Comparison of ENCODE assay signal across 8 cellular contexts in genomic region chr11:65498977-65499712, GRCh38. TPM values are rescaled to one million over a fixed set of nuclear protein-coding genes. Genes with fewer than 3 reads are reported as not detected.
DNase-seq lines count a peak whose midpoint lies in the region; ATAC-seq lines count a peak whose summit lies in the region.

MALAT1 (plus strand) TSS chr11:65499045.

- DNase-seq in LHCN-M2 (ENCODE audit: low read depth) (peak; percentile 96), RPMI7951 (ENCODE audit: low read depth) (peak; percentile 96), fibroblast of gingiva (ENCODE audit: low read depth) (peak; percentile 98), GM19238 (ENCODE audit: insufficient read length, low spot score) (no peak)
- DNase-seq in activated T-cell treated with anti-CD3 and anti-CD28 coated beads, Interleukin-2, amount 50 U/mL, for 72 hours = peak; percentile 92 to 95
- peak; percentile 87 to 98 (median 94) for DNase-seq in naive thymus-derived CD8-positive, alpha-beta T cell

- H3K27ac Mint-ChIP-seq in activated T-cell treated with anti-CD3 and anti-CD28 coated beads, Interleukin-2, amount 50 U/mL, for 72 hours = no peak within 1 kb of the TSS
- no peak within 1 kb of the TSS for H3K27ac Mint-ChIP-seq in naive thymus-derived CD8-positive, alpha-beta T cell
- H3K27ac Mint-ChIP-seq in stimulated activated memory B cell treated with anti-CD40 and anti-IgM and Interleukin-4, amounts not matched to agents 10 μg/mL and 1 μg/mL and 100 μg/mL, for 72 hours = no peak within 1 kb of the TSS

- no peak within 1 kb of the TSS for H3K4me3 Mint-ChIP-seq in activated T-cell treated with anti-CD3 and anti-CD28 coated beads, Interleukin-2, amount 50 U/mL, for 72 hours
- no peak within 1 kb of the TSS for H3K4me3 Mint-ChIP-seq in naive thymus-derived CD8-positive, alpha-beta T cell
- H3K4me3 Mint-ChIP-seq in stimulated activated memory B cell treated with anti-CD40 and anti-IgM and Interleukin-4, amounts not matched to agents 10 μg/mL and 1 μg/mL and 100 μg/mL, for 72 hours = no peak within 1 kb of the TSS

- no peaks in the 10 kb centered on the region for H3K9me3 Mint-ChIP-seq in activated T-cell treated with anti-CD3 and anti-CD28 coated beads, Interleukin-2, amount 50 U/mL, for 72 hours
- no peaks in the 10 kb centered on the region for H3K9me3 Mint-ChIP-seq in naive thymus-derived CD8-positive, alpha-beta T cell
- H3K9me3 Mint-ChIP-seq in stimulated activated memory B cell treated with anti-CD40 and anti-IgM and Interleukin-4, amounts not matched to agents 10 μg/mL and 1 μg/mL and 100 μg/mL, for 72 hours = no peaks in the 10 kb centered on the region

- peaks cover 7 to 23% of the 10 kb centered on the region in 2 donors for H3K36me3 Mint-ChIP-seq in activated T-cell treated with anti-CD3 and anti-CD28 coated beads, Interleukin-2, amount 50 U/mL, for 72 hours (ENCODE audit: insufficient read depth in 2 of 2)
- peaks cover 0 to 9% (median 7%) of the 10 kb centered on the region in 3 donors for H3K36me3 Mint-ChIP-seq in naive thymus-derived CD8-positive, alpha-beta T cell
- no peaks in the 10 kb centered on the region for H3K36me3 Mint-ChIP-seq in stimulated activated memory B cell treated with anti-CD40 and anti-IgM and Interleukin-4, amounts not matched to agents 10 μg/mL and 1 μg/mL and 100 μg/mL, for 72 hours

- POLR2A ChIA-PET in naive thymus-derived CD8-positive, alpha-beta T cell (lab: Charles Lee) = interaction anchor here (0.6 to 24.9 kb wide), 55 partner anchors 9 to 1949 kb away, joined by 3 to 2047 read pairs (median 6); partner anchors contain the start of genes CAPN1, CCDC85B, CD248 and CDC42EP2

- H3K4me1 Mint-ChIP-seq in activated T-cell treated with anti-CD3 and anti-CD28 coated beads, Interleukin-2, amount 50 U/mL, for 72 hours (ENCODE audit: low read depth) = peaks cover 33% of the 10 kb centered on the region
- peaks cover 22 to 39% (median 28%) of the 10 kb centered on the region in 4 donors for H3K4me1 Mint-ChIP-seq in naive thymus-derived CD8-positive, alpha-beta T cell
- peaks cover 37% of the 10 kb centered on the region for H3K4me1 Mint-ChIP-seq in stimulated activated memory B cell treated with anti-CD40 and anti-IgM and Interleukin-4, amounts not matched to agents 10 μg/mL and 1 μg/mL and 100 μg/mL, for 72 hours

- ATAC-seq in GM18498 (IDR thresholded peaks at IDR 0.05; ENCODE audit: unreplicated experiment) = peak; percentile 39
- peak; percentile 14 to 23 for ATAC-seq in activated T-cell treated with anti-CD3 and anti-CD28 coated beads, Interleukin-2, amount 50 U/mL, for 72 hours (replicated peaks in 1 of 2)
- peak; percentile 21 to 23 for ATAC-seq in naive thymus-derived CD8-positive, alpha-beta T cell
- peak; percentile 44 for ATAC-seq in stimulated activated memory B cell treated with anti-CD40 and anti-IgM and Interleukin-4, amounts not matched to agents 10 μg/mL and 1 μg/mL and 100 μg/mL, for 72 hours

- H3K27me3 Mint-ChIP-seq in activated T-cell treated with anti-CD3 and anti-CD28 coated beads, Interleukin-2, amount 50 U/mL, for 72 hours (ENCODE audit: low read depth) = no peaks in the 10 kb centered on the region
- no peaks in the 10 kb centered on the region for H3K27me3 Mint-ChIP-seq in naive thymus-derived CD8-positive, alpha-beta T cell
- H3K27me3 Mint-ChIP-seq in stimulated activated memory B cell treated with anti-CD40 and anti-IgM and Interleukin-4, amounts not matched to agents 10 μg/mL and 1 μg/mL and 100 μg/mL, for 72 hours = no peaks in the 10 kb centered on the region

RNA-seq across cellular contexts. Expression of gene MALAT1, which starts in this region (rescaled TPM):
- 1,575 and 2,461 TPM in 2 replicates for total RNA-seq in LHCN-M2 (2014; rRNA removed)
- 343 TPM for polyA plus RNA-seq in LHCN-M2 (2012)
- 481 and 510 TPM in 2 replicates for total RNA-seq in RPMI7951 (2014; rRNA removed; shearing (Covaris generic))
- over 10,000 TPM in 1 of 2 donors, 1,000 to 10,000 TPM in 1; 8,391 to 13,279 TPM for total RNA-seq in activated T-cell treated with anti-CD3 and anti-CD28 coated beads, Interleukin-2, amount 50 U/mL, for 72 hours
- total RNA-seq in naive thymus-derived CD8-positive, alpha-beta T cell = over 10,000 TPM; 29,995 to 30,085 TPM
- 1,000 to 10,000 TPM; 1,355 to 3,419 (median 2,188) TPM for polyA plus RNA-seq in naive thymus-derived CD8-positive, alpha-beta T cell
